Comparison of ENCODE assay signal across 1 cellular context in genomic region chr7:151166629-151167196, GRCh38.
TF ChIP-seq lines count a peak whose summit lies in the region.

No MANE protein-coding gene starts in this region.

TF ChIP-seq in HEK293, 187 proteins besides CTCF, POLR2A, EP300 and RAD21 (continued from another document):
- TF ChIP-seq, protein P1, sequence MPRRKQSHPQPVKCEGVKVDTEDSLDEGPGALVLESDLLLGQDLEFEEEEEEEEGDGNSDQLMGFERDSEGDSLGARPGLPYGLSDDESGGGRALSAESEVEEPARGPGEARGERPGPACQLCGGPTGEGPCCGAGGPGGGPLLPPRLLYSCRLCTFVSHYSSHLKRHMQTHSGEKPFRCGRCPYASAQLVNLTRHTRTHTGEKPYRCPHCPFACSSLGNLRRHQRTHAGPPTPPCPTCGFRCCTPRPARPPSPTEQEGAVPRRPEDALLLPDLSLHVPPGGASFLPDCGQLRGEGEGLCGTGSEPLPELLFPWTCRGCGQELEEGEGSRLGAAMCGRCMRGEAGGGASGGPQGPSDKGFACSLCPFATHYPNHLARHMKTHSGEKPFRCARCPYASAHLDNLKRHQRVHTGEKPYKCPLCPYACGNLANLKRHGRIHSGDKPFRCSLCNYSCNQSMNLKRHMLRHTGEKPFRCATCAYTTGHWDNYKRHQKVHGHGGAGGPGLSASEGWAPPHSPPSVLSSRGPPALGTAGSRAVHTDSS (tag by site-specific recombination; IDR thresholded peaks at IDR 0.05), result no peak
- TF ChIP-seq, protein P2, sequence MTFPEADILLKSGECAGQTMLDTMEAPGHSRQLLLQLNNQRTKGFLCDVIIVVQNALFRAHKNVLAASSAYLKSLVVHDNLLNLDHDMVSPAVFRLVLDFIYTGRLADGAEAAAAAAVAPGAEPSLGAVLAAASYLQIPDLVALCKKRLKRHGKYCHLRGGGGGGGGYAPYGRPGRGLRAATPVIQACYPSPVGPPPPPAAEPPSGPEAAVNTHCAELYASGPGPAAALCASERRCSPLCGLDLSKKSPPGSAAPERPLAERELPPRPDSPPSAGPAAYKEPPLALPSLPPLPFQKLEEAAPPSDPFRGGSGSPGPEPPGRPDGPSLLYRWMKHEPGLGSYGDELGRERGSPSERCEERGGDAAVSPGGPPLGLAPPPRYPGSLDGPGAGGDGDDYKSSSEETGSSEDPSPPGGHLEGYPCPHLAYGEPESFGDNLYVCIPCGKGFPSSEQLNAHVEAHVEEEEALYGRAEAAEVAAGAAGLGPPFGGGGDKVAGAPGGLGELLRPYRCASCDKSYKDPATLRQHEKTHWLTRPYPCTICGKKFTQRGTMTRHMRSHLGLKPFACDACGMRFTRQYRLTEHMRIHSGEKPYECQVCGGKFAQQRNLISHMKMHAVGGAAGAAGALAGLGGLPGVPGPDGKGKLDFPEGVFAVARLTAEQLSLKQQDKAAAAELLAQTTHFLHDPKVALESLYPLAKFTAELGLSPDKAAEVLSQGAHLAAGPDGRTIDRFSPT (tag by site-specific recombination; IDR thresholded peaks at IDR 0.05), result peak; percentile 27; the same call in 1 of the 2 replicates
- TF ChIP-seq KLF7 (tag by site-specific recombination; IDR thresholded peaks at IDR 0.05; ENCODE audit: borderline replicate concordance) (no peak), ZBTB17 (tag by site-specific recombination; IDR thresholded peaks at IDR 0.05) (0 out of 2 replicates have a peak, but pooled peaks have one; percentile 10), ZNF416 (tag by site-specific recombination; IDR thresholded peaks at IDR 0.05) (no peak), EGR2 (tag by site-specific recombination; IDR thresholded peaks at IDR 0.05; ENCODE audit: low read depth) (0 out of 2 replicates have a peak, but pooled peaks have one; percentile 23), HOXA7 (CRISPR knock-in tag; IDR thresholded peaks at IDR 0.05; ENCODE audit: borderline replicate concordance) (no peak), KLF1 (tag by site-specific recombination; IDR thresholded peaks at IDR 0.05) (0 out of 2 replicates have a peak, but pooled peaks have one; percentile 19), ZNF112 (tag by site-specific recombination; IDR thresholded peaks at IDR 0.05) (no peak), BCL11B (tag by site-specific recombination; IDR thresholded peaks at IDR 0.05; ENCODE audit: low read depth) (no peak), KLF10 (tag by site-specific recombination; IDR thresholded peaks at IDR 0.05) (no peak), ZNF335 (tag by site-specific recombination; conservative IDR thresholded peaks at IDR 0.05) (peak; percentile 34; the same call in 1 of the 2 replicates), ZNF530 (tag by site-specific recombination; IDR thresholded peaks at IDR 0.05; ENCODE audit: low read depth) (no peak), ZNF202 (tag by site-specific recombination; IDR thresholded peaks at IDR 0.05; ENCODE audit: borderline replicate concordance) (no peak)
